8 cellular contexts compared by ENCODE assay signal in the genomic region with DNA sequence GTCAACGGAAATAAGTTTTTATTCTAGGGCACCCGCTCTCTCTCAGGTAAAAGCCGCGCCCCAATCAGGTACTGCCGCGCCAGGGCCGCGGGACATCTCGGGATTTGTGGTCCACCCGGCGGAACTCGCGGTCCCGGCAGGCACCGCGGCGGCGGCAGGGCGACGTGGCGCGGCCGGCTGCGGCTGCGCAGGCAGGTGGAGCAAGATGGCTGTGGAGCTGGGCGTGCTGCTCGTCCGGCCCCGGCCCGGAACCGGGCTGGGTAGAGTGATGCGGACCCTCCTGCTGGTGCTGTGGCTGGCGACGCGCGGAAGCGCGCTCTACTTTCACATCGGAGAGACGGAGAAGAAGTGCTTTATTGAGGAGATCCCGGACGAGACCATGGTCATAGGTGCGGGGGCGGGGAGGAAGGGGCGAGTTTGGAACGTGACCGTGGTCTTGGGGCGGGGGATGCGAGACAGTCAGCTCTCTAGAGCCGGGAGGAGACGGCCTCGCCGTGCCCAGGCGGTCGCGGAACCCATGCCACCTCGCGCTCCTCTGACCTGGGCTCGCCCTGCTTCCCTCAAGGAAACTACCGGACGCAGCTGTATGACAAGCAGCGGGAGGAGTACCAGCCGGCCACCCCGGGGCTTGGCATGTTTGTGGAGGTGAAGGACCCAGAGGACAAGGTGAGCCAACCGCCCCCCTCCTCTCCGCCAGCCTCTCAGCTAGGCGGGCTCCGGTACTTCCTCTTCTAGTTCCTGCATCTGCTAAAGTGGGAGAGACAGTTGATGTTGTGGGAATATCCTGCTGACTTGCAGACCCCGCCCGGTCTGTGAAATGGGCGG. TPM values are rescaled to one million over a fixed set of nuclear protein-coding genes. Genes with fewer than 3 reads are reported as not detected.
DNase-seq lines count a peak whose midpoint lies in the region; ATAC-seq, FAIRE-seq and TF ChIP-seq lines count a peak whose summit lies in the region.

A gene (plus strand): TSS at position 194 of the 825 bp plus-strand sequence. CDS start 12 bp downstream, at position 206.

- peak within 1 kb of the TSS; percentile 72 to 83 for H3K27ac ChIP-seq in right atrium auricular region
- H3K27ac ChIP-seq in urinary bladder (ENCODE audit: low read depth), result peak within 1 kb of the TSS; percentile 60

- H3K9me3 Mint-ChIP-seq in T-helper 2 cell treated with Interferon-gamma antibody and Interleukin-4, amounts not matched to agents 5 μg/mL and 100 μg/mL, for 36 hours, result no peaks in the 10 kb centered on the region

- peak in 1 of 2 donors; percentile 42 for TF ChIP-seq CTCF in right atrium auricular region (IDR thresholded peaks at IDR 0.05)

- DNase-seq in GM12891 (ENCODE audit: insufficient read length, low spot score) (peak; percentile 86), NCI-H1092 (lab: John Stamatoyannopoulos, UW) (peak; percentile 50), anterior cingulate cortex (lab: John Stamatoyannopoulos, UW) (peak; percentile 36 to 90 (median 78)), right atrium auricular region (ENCODE audit: low spot score) (peak; percentile 77), pulmonary artery endothelial cell (ENCODE audit: low read depth, low spot score) (no peak)
- DNase-seq in T-helper 2 cell treated with Interferon-gamma antibody and Interleukin-4, amounts not matched to agents 5 μg/mL and 100 μg/mL, for 36 hours (ENCODE audit: low spot score), result peak; percentile 91

- no peaks in the 10 kb centered on the region for H3K9me3 ChIP-seq in right atrium auricular region

- H3K27me3 ChIP-seq in right atrium auricular region, result no peaks in the 10 kb centered on the region

- peak; percentile 100 for FAIRE-seq in GM12891 (lab: Jason Lieb, UNC)

- peaks cover 18% of the 10 kb centered on the region for H3K27me3 Mint-ChIP-seq in T-helper 2 cell treated with Interferon-gamma antibody and Interleukin-4, amounts not matched to agents 5 μg/mL and 100 μg/mL, for 36 hours (ENCODE audit: low read depth)

- TF ChIP-seq POLR2A in GM12891 (IDR thresholded peaks at IDR 0.05; ENCODE audit: low read depth, low read length), result peak; percentile 95

- peak; percentile 86 for ATAC-seq in HG02571 (IDR thresholded peaks at IDR 0.05; ENCODE audit: unreplicated experiment)

- H3K4me3 Mint-ChIP-seq in T-helper 2 cell treated with Interferon-gamma antibody and Interleukin-4, amounts not matched to agents 5 μg/mL and 100 μg/mL, for 36 hours, result peak within 1 kb of the TSS; percentile 97

- H3K36me3 ChIP-seq in right atrium auricular region, result peaks cover 37% of the 10 kb centered on the region
- H3K36me3 ChIP-seq in urinary bladder (ENCODE audit: insufficient read depth), result no peaks in the 10 kb centered on the region

- H3K4me3 ChIP-seq in right atrium auricular region (peak within 1 kb of the TSS; percentile 80 to 98), urinary bladder (ENCODE audit: low read depth, low read length) (peak within 1 kb of the TSS; percentile 94)

- H3K4me1 ChIP-seq in right atrium auricular region (peaks cover 0 to 22% of the 10 kb centered on the region in 2 donors), urinary bladder (ENCODE audit: insufficient read depth) (peaks cover 1% of the 10 kb centered on the region)

- H3K27ac Mint-ChIP-seq in T-helper 2 cell treated with Interferon-gamma antibody and Interleukin-4, amounts not matched to agents 5 μg/mL and 100 μg/mL, for 36 hours, result peak within 1 kb of the TSS; percentile 99

- peaks cover 41% of the 10 kb centered on the region for H3K36me3 Mint-ChIP-seq in T-helper 2 cell treated with Interferon-gamma antibody and Interleukin-4, amounts not matched to agents 5 μg/mL and 100 μg/mL, for 36 hours (ENCODE audit: low read depth)

- WGBS in urinary bladder, result under 1% methylated on average over 71 of the region's 71 CpGs

- peaks cover 11% of the 10 kb centered on the region for H3K4me1 Mint-ChIP-seq in T-helper 2 cell treated with Interferon-gamma antibody and Interleukin-4, amounts not matched to agents 5 μg/mL and 100 μg/mL, for 36 hours (ENCODE audit: low read depth)

TF ChIP-seq in GM12891, 5 proteins besides CTCF, POLR2A, EP300 and RAD21:
- TF ChIP-seq SPI1 (IDR thresholded peaks at IDR 0.05; ENCODE audit: low read depth, low read length) (peak; percentile 33; the same call in 1 of the 2 replicates), PAX5 (IDR thresholded peaks at IDR 0.05; ENCODE audit: insufficient read depth, low read length, severe bottlenecking) (no peak), POLR2AphosphoS5 (IDR thresholded peaks at IDR 0.05; ENCODE audit: low read depth, low read length) (peak; percentile 93), POU2F2 (IDR thresholded peaks at IDR 0.05; ENCODE audit: low read depth, low read length) (peak; percentile 81), TAF1 (IDR thresholded peaks at IDR 0.05; ENCODE audit: low read depth, low read length) (peak; percentile 96)

RNA-seq across cellular contexts. Expression of the gene that starts here (rescaled TPM):
- 119 TPM for polyA plus RNA-seq in GM12891 (2012; ENCODE audit: low read depth, missing spikeins)
- 10 to 100 TPM; 49.6 to 63.8 TPM for total RNA-seq in right atrium auricular region
- total RNA-seq in pulmonary artery endothelial cell, result 188 and 231 TPM in 2 replicates
- 50.9 TPM for total RNA-seq in urinary bladder
- 136 TPM for polyA plus RNA-seq in urinary bladder
